Comparison of ENCODE assay signal across 8 cellular contexts in the genomic region with DNA sequence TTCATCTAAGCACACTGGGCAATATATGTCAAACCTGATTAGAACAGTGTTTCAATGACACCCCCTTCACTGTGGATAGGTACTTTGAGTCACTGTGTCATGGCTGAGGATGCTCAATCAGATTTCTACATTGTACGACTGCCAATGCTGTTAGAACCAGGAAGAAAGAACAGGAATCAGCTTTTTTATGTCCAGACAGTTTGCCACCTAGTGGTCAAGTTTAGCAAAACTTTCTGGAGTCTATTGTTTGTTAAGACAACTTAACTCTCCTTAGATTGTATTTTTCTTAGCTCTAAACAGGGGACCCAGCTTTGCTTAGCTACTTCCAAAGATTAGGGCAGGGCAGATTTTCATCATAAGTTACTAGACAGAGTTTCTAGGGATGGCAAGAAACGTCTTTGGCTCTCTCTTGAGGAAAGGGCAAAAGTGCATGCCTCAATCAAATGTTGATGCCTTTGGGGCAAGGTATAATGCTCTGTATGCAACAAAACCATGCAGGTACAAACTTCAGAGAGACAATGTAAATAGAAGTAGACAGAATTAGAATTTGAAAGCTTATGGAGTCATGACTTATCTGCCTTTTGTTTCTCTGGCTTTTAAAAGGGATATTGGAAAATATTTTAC. TPM values are rescaled to one million over a fixed set of nuclear protein-coding genes. Genes with fewer than 3 reads are reported as not detected.
DNase-seq lines count a peak whose midpoint lies in the region; ATAC-seq, FAIRE-seq and TF ChIP-seq lines count a peak whose summit lies in the region.

No MANE protein-coding gene starts in this region.

- peak; percentile 81 for FAIRE-seq in GM18507 (lab: Jason Lieb, UNC)

- H3K36me3 Mint-ChIP-seq in CD4-positive, alpha-beta memory T cell = no peaks in the 10 kb centered on the region

- H3K36me3 ChIP-seq in CD4-positive, alpha-beta memory T cell (ENCODE audit: insufficient read depth, low read length) = no peaks in the 10 kb centered on the region

- no peaks in the 10 kb centered on the region for H3K27me3 ChIP-seq in CD4-positive, alpha-beta memory T cell (ENCODE audit: insufficient read depth, low read length)

- H3K27me3 Mint-ChIP-seq in CD4-positive, alpha-beta memory T cell = peaks cover 2 to 11% of the 10 kb centered on the region in 2 donors

- no peaks in the 10 kb centered on the region for H3K9me3 ChIP-seq in CD4-positive, alpha-beta memory T cell (ENCODE audit: control insufficient read depth in 1 of 2, low read length in 2 of 2)

- H3K27ac ChIP-seq in CD4-positive, alpha-beta memory T cell (ENCODE audit: low read depth, low read length) = no peak overlapping the region

- H3K9me3 Mint-ChIP-seq in CD4-positive, alpha-beta memory T cell = no peaks in the 10 kb centered on the region

- intact Hi-C loops in CD4-positive, alpha-beta memory T cell (cut with micrococcal nuclease) = loop anchor here (1.0 kb wide), 4 partner anchors 50 to 629 kb away; no protein-coding TSS in a partner anchor
- intact Hi-C loops in posterior cingulate gyrus (cut with DNase I) = loop anchor here (1.0 kb wide), 1 partner anchor 629 kb away; no protein-coding TSS in a partner anchor

- in situ Hi-C loops in astrocyte of the spinal cord (cut with HindIII; ENCODE audit: low sequenced_read_pairs) = no loop called here

- TF ChIP-seq CTCF in astrocyte of the spinal cord (IDR thresholded peaks at IDR 0.05; ENCODE audit: low read depth, low read length) = peak; percentile 71

- POLR2A ChIA-PET in CD4-positive, alpha-beta memory T cell (lab: Charles Lee; ENCODE audit: partially characterized antibody) = no interaction called here

- no peaks in the 10 kb centered on the region for H3K4me1 ChIP-seq in CD4-positive, alpha-beta memory T cell (ENCODE audit: insufficient read depth, low read length)

- peak; percentile 58 for ATAC-seq in HG03139 (IDR thresholded peaks at IDR 0.05; ENCODE audit: unreplicated experiment)

- no peak overlapping the region for H3K27ac Mint-ChIP-seq in CD4-positive, alpha-beta memory T cell

- H3K4me3 ChIP-seq in CD4-positive, alpha-beta memory T cell (ENCODE audit: low read length in 2 of 2) = no peak overlapping the region
- H3K4me3 ChIP-seq in astrocyte of the spinal cord (ENCODE audit: low read depth, low read length) = no peak overlapping the region

- H3K4me1 Mint-ChIP-seq in CD4-positive, alpha-beta memory T cell = peaks cover 0 to 4% (median 0%) of the 10 kb centered on the region in 4 donors

- no peak overlapping the region for H3K4me3 Mint-ChIP-seq in CD4-positive, alpha-beta memory T cell

- CTCF ChIA-PET in CD4-positive, alpha-beta memory T cell (lab: Charles Lee; ENCODE audit: partially characterized antibody) = interaction anchor here (0.6 to 6.3 kb wide), 25 partner anchors 9 to 632 kb away, joined by 3 to 76 read pairs (median 4); no protein-coding TSS in a partner anchor

- peak; percentile 36 to 56 (median 48) for DNase-seq in CD4-positive, alpha-beta memory T cell
- DNase-seq in GM18507 (ENCODE audit: extremely low spot score, insufficient read length, low read depth) (peak; percentile 1), NCI-H345 (lab: John Stamatoyannopoulos, UW) (peak; percentile 50), astrocyte of the spinal cord (ENCODE audit: low read depth, low spot score) (peak; percentile 73), islet precursor cell (peak; percentile 58), superior temporal gyrus (ENCODE audit: extremely low spot score) (peak; percentile 88), posterior cingulate gyrus (no peak)

RNA-seq across cellular contexts. Expression of gene BMP3, which starts 40.5 kb away (rescaled TPM):
- total RNA-seq in CD4-positive, alpha-beta memory T cell = not detected
- not detected for polyA plus RNA-seq in CD4-positive, alpha-beta memory T cell

Comparison
In these comparisons a context has a peak if more than half of its experiments do, and no peak if none do; other contexts are left out.
1. DNase-seq: peak in CD4-positive, alpha-beta memory T cell (5 of 5), GM18507 (single experiment), NCI-H345 (single experiment), astrocyte of the spinal cord (single experiment), islet precursor cell (single experiment) and superior temporal gyrus (single experiment); none in posterior cingulate gyrus (0 of 10).